ENCODE assay signal across 9 cellular contexts in genomic region chr2:53913721-53914120, GRCh38. TPM values are rescaled to one million over a fixed set of nuclear protein-coding genes. Genes with fewer than 3 reads are reported as not detected.
A peak's percentile ranks its signal among the peaks of the same experiment; 100 is the strongest.
DNase-seq lines count a peak whose midpoint lies in the region; ATAC-seq and TF ChIP-seq lines count a peak whose summit lies in the region.
"Had no signal": no experiment of that assay in that cellular context is flagged by ENCODE, and none has a peak within 500 bp of the region (broad histone marks: within the 10 kb centered on the region; RNA-seq: fewer than 3 reads in every experiment).

No MANE protein-coding gene starts in this region.

- peak overlapping the region; percentile 61 for H3K4me2 ChIP-seq in Loucy (ENCODE audit: low read depth, low read length, poor library complexity, severe bottlenecking)
- H3K4me2 ChIP-seq: KMS-11 had no signal

- ATAC-seq in GM21619 (IDR thresholded peaks at IDR 0.05; ENCODE audit: unreplicated experiment) (peak; percentile 96), body of pancreas (no peak)
- ATAC-seq in stimulated activated naive CD8-positive, alpha-beta T cell treated with anti-CD3 and anti-CD28 coated beads, Interleukin-15, amount 100 ng/mL, for 72 hours = peak; percentile 100

- H3K9me2 ChIP-seq in Loucy (replicated peaks; ENCODE audit: low read depth, low read length) = no peaks in the 10 kb centered on the region

- H3K4me3 ChIP-seq in GM12865 (ENCODE audit: low read depth, low read length) = no peak overlapping the region
- peak overlapping the region; percentile 27 for H3K4me3 ChIP-seq in Loucy (ENCODE audit: low read length, poor library complexity, severe bottlenecking)
- no peak overlapping the region for H3K4me3 ChIP-seq in choroid plexus epithelial cell (ENCODE audit: low read depth, low read length)
- no peak overlapping the region for H3K4me3 ChIP-seq in body of pancreas

- H2AFZ ChIP-seq in Loucy (ENCODE audit: low read length) = no peak overlapping the region

- WGBS in body of pancreas, 2 donors = 80 to 91% methylated on average over 3 of the region's 3 CpGs

- H3K4me1 ChIP-seq in Loucy (ENCODE audit: insufficient read depth, low read length, poor library complexity, severe bottlenecking) (peaks cover 10% of the 10 kb centered on the region), body of pancreas (no peaks in the 10 kb centered on the region)

- POLR2A ChIA-PET in HEK293T (lab: Yijun Ruan, JAX) = no interaction called here

- H3K9ac ChIP-seq in Loucy (ENCODE audit: low read depth, low read length, poor library complexity, severe bottlenecking) = peak overlapping the region; percentile 53
- H3K9ac ChIP-seq: KMS-11 had no signal

- H3K27me3 ChIP-seq in Loucy (ENCODE audit: insufficient read depth, low read length, poor library complexity, severe bottlenecking) (no peaks in the 10 kb centered on the region), body of pancreas (no peaks in the 10 kb centered on the region)

- CTCF ChIA-PET in HEK293T (lab: Yijun Ruan, JAX) = interaction anchor here (1.8 kb wide), 1 partner anchor 12 kb away, joined by 3 read pairs; no protein-coding TSS in a partner anchor

- TF ChIP-seq POLR2A in body of pancreas (IDR thresholded peaks at IDR 0.05) = no peak

- DNase-seq in GM12865 (ENCODE audit: low read depth) (peak; percentile 34), choroid plexus epithelial cell (ENCODE audit: low read depth) (peak; percentile 87), body of pancreas (no peak), amniotic stem cell (lab: John Stamatoyannopoulos, UW) (no peak), HEK293T (ENCODE audit: extremely low spot score) (no peak)
- peak; percentile 19 to 69 for DNase-seq in stimulated activated naive CD8-positive, alpha-beta T cell treated with anti-CD3 and anti-CD28 coated beads, Interleukin-15, amount 100 ng/mL, for 72 hours

- intact Hi-C loops in body of pancreas (cut with DNase I) = no loop called here

- H3K79me2 ChIP-seq in Loucy (ENCODE audit: insufficient read depth, low read length) = no peaks in the 10 kb centered on the region

- no peaks in the 10 kb centered on the region for H3K9me3 ChIP-seq in Loucy (ENCODE audit: insufficient read depth, low read depth, low read length)
- H3K9me3 ChIP-seq in body of pancreas = no peaks in the 10 kb centered on the region

- H4K20me1 ChIP-seq in Loucy (ENCODE audit: insufficient read depth, low read length, poor library complexity, severe bottlenecking) = no peaks in the 10 kb centered on the region

- H3K4me1 Mint-ChIP-seq in stimulated activated naive CD8-positive, alpha-beta T cell treated with anti-CD3 and anti-CD28 coated beads, Interleukin-15, amount 100 ng/mL, for 72 hours = peaks cover 10% of the 10 kb centered on the region

- H3F3A ChIP-seq in Loucy (ENCODE audit: low read depth) = no peaks in the 10 kb centered on the region

- H3K27ac ChIP-seq in body of pancreas = no peak overlapping the region
- H3K27ac ChIP-seq: KMS-11 had no signal

- H3K27me3 Mint-ChIP-seq in stimulated activated naive CD8-positive, alpha-beta T cell treated with anti-CD3 and anti-CD28 coated beads, Interleukin-15, amount 100 ng/mL, for 72 hours = no peaks in the 10 kb centered on the region

- H3K9me3 Mint-ChIP-seq in stimulated activated naive CD8-positive, alpha-beta T cell treated with anti-CD3 and anti-CD28 coated beads, Interleukin-15, amount 100 ng/mL, for 72 hours = no peaks in the 10 kb centered on the region

- H3K36me3 ChIP-seq in Loucy (ENCODE audit: insufficient read depth, low read length) (peaks cover 46% of the 10 kb centered on the region), body of pancreas (replicated peaks in 1 of 2; ENCODE audit: insufficient read depth in 1 of 2, low read depth in 2 of 2) (peaks cover 0 to 6% of the 10 kb centered on the region in 2 donors)

- H3K4me3 Mint-ChIP-seq in stimulated activated naive CD8-positive, alpha-beta T cell treated with anti-CD3 and anti-CD28 coated beads, Interleukin-15, amount 100 ng/mL, for 72 hours = peak overlapping the region; percentile 26 to 55

- TF ChIP-seq CTCF in GM12865 (IDR thresholded peaks at IDR 0.05; ENCODE audit: insufficient read depth, low read depth, low read length, missing control alignments) = no peak
- no peak for TF ChIP-seq CTCF in Loucy (conservative IDR thresholded peaks at IDR 0.05; ENCODE audit: low read length)
- no peak for TF ChIP-seq CTCF in choroid plexus epithelial cell (conservative IDR thresholded peaks at IDR 0.05; ENCODE audit: low read depth, low read length)
- TF ChIP-seq CTCF in body of pancreas (IDR thresholded peaks at IDR 0.05) = no peak

- peak overlapping the region; percentile 95 to 98 for H3K27ac Mint-ChIP-seq in stimulated activated naive CD8-positive, alpha-beta T cell treated with anti-CD3 and anti-CD28 coated beads, Interleukin-15, amount 100 ng/mL, for 72 hours

TF ChIP-seq in HEK293T, 16 proteins besides CTCF, POLR2A, EP300 and RAD21:
- TF ChIP-seq SUZ12 (IDR thresholded peaks at IDR 0.05) (no peak), HDGF (IDR thresholded peaks at IDR 0.05; ENCODE audit: borderline replicate concordance) (no peak), FOXK2 (IDR thresholded peaks at IDR 0.05) (no peak), ELF4 (IDR thresholded peaks at IDR 0.05) (no peak), CTBP1 (IDR thresholded peaks at IDR 0.05; ENCODE audit: borderline replicate concordance) (no peak), FOXA1 (IDR thresholded peaks at IDR 0.05) (no peak), TARDBP (IDR thresholded peaks at IDR 0.05) (no peak), L3MBTL2 (conservative IDR thresholded peaks at IDR 0.05) (no peak), ARNT (IDR thresholded peaks at IDR 0.05) (no peak), LEF1 (IDR thresholded peaks at IDR 0.05; ENCODE audit: borderline replicate concordance) (no peak)

RNA-seq across cellular contexts. Expression of gene GPR75, which starts 54.0 kb away (rescaled TPM):
- 1 to 10 TPM; 2.1 to 4.0 TPM for total RNA-seq in body of pancreas

RNA-seq across cellular contexts. Expression of gene PSME4, which starts 57.1 kb away (rescaled TPM):
- 10 to 100 TPM; 19.1 to 28.0 TPM for total RNA-seq in body of pancreas

Comparison
In these comparisons a context has a peak if more than half of its experiments do, and no peak if none do; other contexts are left out.
1. DNase-seq: peak in GM12865 (single experiment), choroid plexus epithelial cell (single experiment) and stimulated activated naive CD8-positive, alpha-beta T cell treated with anti-CD3 and anti-CD28 coated beads, Interleukin-15, amount 100 ng/mL, for 72 hours (2 of 2); none in body of pancreas (0 of 4), amniotic stem cell (single experiment) and HEK293T (single experiment).